8 cellular contexts compared by ENCODE assay signal in genomic region chr18:50203801-50204604, GRCh38. TPM values are rescaled to one million over a fixed set of nuclear protein-coding genes. Genes with fewer than 3 reads are reported as not detected.
DNase-seq lines count a peak whose midpoint lies in the region; ATAC-seq and TF ChIP-seq lines count a peak whose summit lies in the region.

No MANE protein-coding gene starts in this region.

- TF ChIP-seq CTCF in nephron (IDR thresholded peaks at IDR 0.05; ENCODE audit: unreplicated experiment in 3 of 3), result peak; percentile 59 to 84 (median 73)

- intact Hi-C loops in activated T-helper 2 cell treated with anti-CD3 and anti-CD28 coated beads, Interferon-gamma antibody, Interleukin-2, Interleukin-4, amounts not matched to agents 10 μg/mL and 5 μg/mL and 100 μg/mL, durations not matched to agents 14 hours and 24 hours and 36 hours (cut with micrococcal nuclease), result no loop called here

- peak; percentile 89 for TF ChIP-seq RAD21 in Ishikawa (IDR thresholded peaks at IDR 0.05; ENCODE audit: low read depth)

- TF ChIP-seq EP300 in Ishikawa (IDR thresholded peaks at IDR 0.05; ENCODE audit: borderline replicate concordance), result no peak

- peak; percentile 55 for ATAC-seq in esophagus mucosa
- no peak for ATAC-seq in HG03439 (IDR thresholded peaks at IDR 0.05; ENCODE audit: unreplicated experiment)
- no peak for ATAC-seq in GM19328 (IDR thresholded peaks at IDR 0.05; ENCODE audit: unreplicated experiment)

- H3K27ac Mint-ChIP-seq in nephron, result no peak overlapping the region
- no peak overlapping the region for H3K27ac Mint-ChIP-seq in activated T-helper 2 cell treated with anti-CD3 and anti-CD28 coated beads, Interferon-gamma antibody, Interleukin-2, Interleukin-4, amounts not matched to agents 10 μg/mL and 5 μg/mL and 100 μg/mL, durations not matched to agents 14 hours and 24 hours and 36 hours

- H3K36me3 Mint-ChIP-seq in nephron (ENCODE audit: low read depth), result no peaks in the 10 kb centered on the region
- no peaks in the 10 kb centered on the region for H3K36me3 Mint-ChIP-seq in activated T-helper 2 cell treated with anti-CD3 and anti-CD28 coated beads, Interferon-gamma antibody, Interleukin-2, Interleukin-4, amounts not matched to agents 10 μg/mL and 5 μg/mL and 100 μg/mL, durations not matched to agents 14 hours and 24 hours and 36 hours (ENCODE audit: low read depth)

- H3K9me3 Mint-ChIP-seq in nephron, result peaks cover 7% of the 10 kb centered on the region
- H3K9me3 Mint-ChIP-seq in activated T-helper 2 cell treated with anti-CD3 and anti-CD28 coated beads, Interferon-gamma antibody, Interleukin-2, Interleukin-4, amounts not matched to agents 10 μg/mL and 5 μg/mL and 100 μg/mL, durations not matched to agents 14 hours and 24 hours and 36 hours, result no peaks in the 10 kb centered on the region

- peak overlapping the region; percentile 5 to 54 (median 47) for H3K4me3 Mint-ChIP-seq in nephron
- no peak overlapping the region for H3K4me3 Mint-ChIP-seq in activated T-helper 2 cell treated with anti-CD3 and anti-CD28 coated beads, Interferon-gamma antibody, Interleukin-2, Interleukin-4, amounts not matched to agents 10 μg/mL and 5 μg/mL and 100 μg/mL, durations not matched to agents 14 hours and 24 hours and 36 hours (ENCODE audit: low read depth)

- peaks cover 20% of the 10 kb centered on the region for H3K4me1 Mint-ChIP-seq in nephron
- H3K4me1 Mint-ChIP-seq in activated T-helper 2 cell treated with anti-CD3 and anti-CD28 coated beads, Interferon-gamma antibody, Interleukin-2, Interleukin-4, amounts not matched to agents 10 μg/mL and 5 μg/mL and 100 μg/mL, durations not matched to agents 14 hours and 24 hours and 36 hours (ENCODE audit: low read depth), result peaks cover 8% of the 10 kb centered on the region

- DNase-seq in Daoy (ENCODE audit: low read depth) (peak; percentile 54), RPMI7951 (ENCODE audit: low read depth) (peak; percentile 15)
- no peak for DNase-seq in activated T-helper 2 cell treated with anti-CD3 and anti-CD28 coated beads, Interferon-gamma antibody, Interleukin-2, Interleukin-4, amounts not matched to agents 10 μg/mL and 5 μg/mL and 100 μg/mL, durations not matched to agents 14 hours and 24 hours and 36 hours (ENCODE audit: low spot score)

- H3K27me3 Mint-ChIP-seq in nephron (ENCODE audit: low read depth), result peaks cover 72% of the 10 kb centered on the region
- peaks cover 50% of the 10 kb centered on the region for H3K27me3 Mint-ChIP-seq in activated T-helper 2 cell treated with anti-CD3 and anti-CD28 coated beads, Interferon-gamma antibody, Interleukin-2, Interleukin-4, amounts not matched to agents 10 μg/mL and 5 μg/mL and 100 μg/mL, durations not matched to agents 14 hours and 24 hours and 36 hours (ENCODE audit: low read depth)

TF ChIP-seq in Ishikawa, 13 proteins besides CTCF, POLR2A, EP300 and RAD21:
- no peak for TF ChIP-seq CEBPB (IDR thresholded peaks at IDR 0.05)
- no peak for TF ChIP-seq TCF12 (IDR thresholded peaks at IDR 0.05; ENCODE audit: low read depth)
- no peak for TF ChIP-seq USF1 (IDR thresholded peaks at IDR 0.05)
- no peak for TF ChIP-seq NFIC (IDR thresholded peaks at IDR 0.05)
- no peak for TF ChIP-seq TAF1 (IDR thresholded peaks at IDR 0.05; ENCODE audit: low read depth)
- no peak for TF ChIP-seq CREB1 (IDR thresholded peaks at IDR 0.05; ENCODE audit: low read depth)
- TF ChIP-seq FOXM1 (IDR thresholded peaks at IDR 0.05; ENCODE audit: borderline replicate concordance, low read depth), result no peak
- TF ChIP-seq EGR1 (IDR thresholded peaks at IDR 0.05), result no peak
- TF ChIP-seq MAX (IDR thresholded peaks at IDR 0.05), result no peak
- TF ChIP-seq YY1 (IDR thresholded peaks at IDR 0.05; ENCODE audit: low read depth), result no peak
- no peak for TF ChIP-seq ZBTB7A (IDR thresholded peaks at IDR 0.05; ENCODE audit: low read depth)
- no peak for TF ChIP-seq REST (IDR thresholded peaks at IDR 0.05; ENCODE audit: low read depth)

RNA-seq across cellular contexts. Expression of gene MYO5B, which starts 9.1 kb away (rescaled TPM):
- 2.8 and 3.1 TPM in 2 replicates for total RNA-seq in Daoy (2014; rRNA removed; shearing (Covaris generic))
- under 0.01 and 0.36 TPM in 2 replicates for total RNA-seq in RPMI7951 (2014; rRNA removed; shearing (Covaris generic))
- total RNA-seq in esophagus mucosa, result 29.6 TPM
- not detected in 2 replicates for total RNA-seq in activated T-helper 2 cell treated with anti-CD3 and anti-CD28 coated beads, Interferon-gamma antibody, Interleukin-2, Interleukin-4, amounts not matched to agents 10 μg/mL and 5 μg/mL and 100 μg/mL, durations not matched to agents 14 hours and 24 hours and 36 hours
